25 cellular contexts compared by ENCODE assay signal in the genomic region with DNA sequence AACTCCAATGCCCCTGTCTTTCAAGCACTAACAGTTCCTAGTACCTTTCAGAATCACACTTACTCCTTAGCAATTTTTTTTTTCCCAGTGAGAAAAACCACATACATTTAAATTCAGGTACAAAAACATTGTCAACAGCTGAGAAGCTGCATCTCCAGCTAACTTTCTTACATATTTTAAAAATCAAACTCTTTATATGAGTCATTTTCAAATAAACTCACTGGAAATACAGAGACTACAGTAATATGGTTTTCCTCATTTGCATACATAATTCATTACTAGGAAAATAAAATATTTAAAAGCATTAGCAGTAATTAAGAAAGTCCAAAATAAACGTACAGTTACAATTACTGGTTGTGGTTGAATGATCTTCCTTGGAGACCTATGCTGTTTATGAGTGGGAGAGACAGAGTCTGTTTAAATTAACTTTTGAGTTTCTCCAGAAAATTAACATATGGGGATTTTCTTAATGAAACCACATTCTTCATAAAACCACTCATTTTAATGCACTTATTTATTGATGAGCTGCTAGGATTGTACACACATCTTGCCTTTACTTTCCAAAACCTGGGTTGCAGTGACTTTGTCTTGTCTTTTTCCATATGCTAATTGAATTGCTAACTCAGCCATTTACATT. TPM values are rescaled to one million over a fixed set of nuclear protein-coding genes. Genes with fewer than 3 reads are reported as not detected.
A peak's percentile ranks its signal among the peaks of the same experiment; 100 is the strongest.
DNase-seq lines count a peak whose midpoint lies in the region; ATAC-seq, FAIRE-seq and TF ChIP-seq lines count a peak whose summit lies in the region.
"Had no signal": no experiment of that assay in that cellular context is flagged by ENCODE, and none has a peak within 500 bp of the region (broad histone marks: within the 10 kb centered on the region; RNA-seq: fewer than 3 reads in every experiment).

No MANE protein-coding gene starts in this region.

- in situ Hi-C loops in K562 (cut with MboI): no loop called here

- H3K9me3 ChIP-seq in K562 (replicated peaks; ENCODE audit: control insufficient read depth, insufficient read depth, low read depth, low read length): no peaks in the 10 kb centered on the region
- H3K9me3 ChIP-seq: BE2C had no signal

- H3K79me2 ChIP-seq in GM23338 (replicated peaks; ENCODE audit: insufficient read depth) (no peaks in the 10 kb centered on the region), K562 (ENCODE audit: control insufficient read depth, insufficient read depth, low read length) (no peaks in the 10 kb centered on the region)

- TF ChIP-seq EP300 in K562 (IDR thresholded peaks at IDR 0.05; ENCODE audit: low read length): no peak

- H3K9me1 ChIP-seq in K562 (ENCODE audit: control insufficient read depth, insufficient read depth, low read length): no peaks in the 10 kb centered on the region

- no peak for FAIRE-seq in K562 (lab: Jason Lieb, UNC)
- FAIRE-seq: GM12878, H1 had no signal

- WGBS in K562 (ENCODE audit: insufficient coverage, low coverage, missing lambda C conversion rate): 10% methylated on average over 1 of the region's 1 CpG

- peaks cover 26% of the 10 kb centered on the region for H3K27me3 Mint-ChIP-seq in activated CD4-positive, alpha-beta T cell treated with anti-CD3 and anti-CD28 coated beads for 36 hours
- H3K27me3 Mint-ChIP-seq in activated naive CD8-positive, alpha-beta T cell: no peaks in the 10 kb centered on the region
- H3K27me3 Mint-ChIP-seq in activated naive CD8-positive, alpha-beta T cell treated with anti-CD3 and anti-CD28 coated beads for 36 hours: peaks cover 16% of the 10 kb centered on the region
- peaks cover 11% of the 10 kb centered on the region for H3K27me3 Mint-ChIP-seq in GM23338 (ENCODE audit: insufficient read depth, low read depth, poor library complexity)
- H3K27me3 Mint-ChIP-seq in MCF 10A (ENCODE audit: insufficient read depth, unreplicated experiment): peaks cover 11% of the 10 kb centered on the region

- peaks cover 11% of the 10 kb centered on the region for H3K27me3 ChIP-seq in GM23338 (ENCODE audit: insufficient read depth)
- H3K27me3 ChIP-seq in K562 (ENCODE audit: control insufficient read depth in 2 of 2, insufficient read depth in 2 of 2, low read length in 2 of 2): no peaks in the 10 kb centered on the region; a peak in 1 of 5 replicates
- H3K27me3 ChIP-seq: BE2C had no signal

- H3K36me3 ChIP-seq in GM23338 (ENCODE audit: insufficient read depth) (no peaks in the 10 kb centered on the region), K562 (ENCODE audit: control insufficient read depth, insufficient read depth, low read length) (no peaks in the 10 kb centered on the region)
- H3K36me3 ChIP-seq: BE2C had no signal

- H3K27ac ChIP-seq in GM23338 (ENCODE audit: low read depth): no peak overlapping the region
- no peak overlapping the region for H3K27ac ChIP-seq in K562 (ENCODE audit: extremely low read depth, low read depth, low read length)
- H3K27ac ChIP-seq: HL-60 had no signal

- no peaks in the 10 kb centered on the region for H3K9me3 Mint-ChIP-seq in activated CD4-positive, alpha-beta T cell treated with anti-CD3 and anti-CD28 coated beads for 36 hours (ENCODE audit: low read depth)
- no peaks in the 10 kb centered on the region for H3K9me3 Mint-ChIP-seq in activated naive CD8-positive, alpha-beta T cell (ENCODE audit: low read depth)
- no peaks in the 10 kb centered on the region for H3K9me3 Mint-ChIP-seq in activated naive CD8-positive, alpha-beta T cell treated with anti-CD3 and anti-CD28 coated beads for 36 hours
- no peaks in the 10 kb centered on the region for H3K9me3 Mint-ChIP-seq in GM23338
- no peaks in the 10 kb centered on the region for H3K9me3 Mint-ChIP-seq in MCF 10A (ENCODE audit: unreplicated experiment)
- H3K9me3 Mint-ChIP-seq: H9 had no signal

- TF ChIP-seq POLR2A in K562 (conservative IDR thresholded peaks at IDR 0.05): no peak

- H3K9ac ChIP-seq in K562 (ENCODE audit: insufficient read depth in 1 of 2, low read depth in 2 of 2, low read length in 2 of 2): no peak overlapping the region

- H3K27ac Mint-ChIP-seq in activated CD4-positive, alpha-beta T cell treated with anti-CD3 and anti-CD28 coated beads for 36 hours: no peak overlapping the region
- peak overlapping the region; percentile 52 for H3K27ac Mint-ChIP-seq in activated naive CD8-positive, alpha-beta T cell
- no peak overlapping the region for H3K27ac Mint-ChIP-seq in activated naive CD8-positive, alpha-beta T cell treated with anti-CD3 and anti-CD28 coated beads for 36 hours
- H3K27ac Mint-ChIP-seq in GM23338 (no peak overlapping the region; the same call in 1 of the 2 replicates), MCF 10A (ENCODE audit: low read depth, unreplicated experiment) (no peak overlapping the region)
- H3K27ac Mint-ChIP-seq: CD4-positive, CD25-positive, alpha-beta regulatory T cell; CD8-positive, alpha-beta memory T cell had no signal

- intact Hi-C loops in activated CD4-positive, alpha-beta T cell treated with anti-CD3 and anti-CD28 coated beads for 36 hours (cut with DNase I, micrococcal nuclease): loop anchor here in 1 of 2 experiments (2.0 to 10.0 kb wide), 2 partner anchors 71 to 761 kb away; no protein-coding TSS in a partner anchor
- intact Hi-C loops in K562 (cut with micrococcal nuclease) (no loop called here), MCF 10A (cut with micrococcal nuclease) (no loop called here)

- H3K4me3 ChIP-seq in GM23338 (no peak overlapping the region), K562 (no peak overlapping the region)
- H3K4me3 ChIP-seq: GM12878 had no signal

- H2AFZ ChIP-seq in GM23338: no peak overlapping the region
- H2AFZ ChIP-seq in K562 (ENCODE audit: low read depth, low read length): no peak overlapping the region

- no peaks in the 10 kb centered on the region for H3F3A ChIP-seq in GM23338 (replicated peaks; ENCODE audit: low read depth)

- peaks cover 29% of the 10 kb centered on the region for H3K4me1 Mint-ChIP-seq in activated CD4-positive, alpha-beta T cell treated with anti-CD3 and anti-CD28 coated beads for 36 hours
- H3K4me1 Mint-ChIP-seq in activated naive CD8-positive, alpha-beta T cell (ENCODE audit: low read depth): peaks cover 25% of the 10 kb centered on the region
- peaks cover 23% of the 10 kb centered on the region for H3K4me1 Mint-ChIP-seq in activated naive CD8-positive, alpha-beta T cell treated with anti-CD3 and anti-CD28 coated beads for 36 hours
- H3K4me1 Mint-ChIP-seq in GM23338 (peaks cover 33% of the 10 kb centered on the region), MCF 10A (ENCODE audit: insufficient read depth, unreplicated experiment) (no peaks in the 10 kb centered on the region)
- H3K4me1 Mint-ChIP-seq: CD8-positive, alpha-beta memory T cell had no signal

- no peaks in the 10 kb centered on the region for H3K36me3 Mint-ChIP-seq in activated CD4-positive, alpha-beta T cell treated with anti-CD3 and anti-CD28 coated beads for 36 hours (ENCODE audit: low read depth)
- H3K36me3 Mint-ChIP-seq in activated naive CD8-positive, alpha-beta T cell: peaks cover 4% of the 10 kb centered on the region
- no peaks in the 10 kb centered on the region for H3K36me3 Mint-ChIP-seq in activated naive CD8-positive, alpha-beta T cell treated with anti-CD3 and anti-CD28 coated beads for 36 hours
- H3K36me3 Mint-ChIP-seq in GM23338 (ENCODE audit: low read depth): no peaks in the 10 kb centered on the region
- no peaks in the 10 kb centered on the region for H3K36me3 Mint-ChIP-seq in MCF 10A (ENCODE audit: insufficient read depth, unreplicated experiment)
- H3K36me3 Mint-ChIP-seq: CD4-positive, CD25-positive, alpha-beta regulatory T cell; CD8-positive, alpha-beta memory T cell had no signal

- H3K4me2 ChIP-seq in GM23338 (peak overlapping the region; percentile 18; the same call in 1 of the 2 replicates), K562 (ENCODE audit: insufficient read depth, low read length) (no peak overlapping the region)

- H4K20me1 ChIP-seq in GM23338 (replicated peaks; ENCODE audit: insufficient read depth) (no peaks in the 10 kb centered on the region), K562 (replicated peaks; ENCODE audit: control insufficient read depth, insufficient read depth, low read length) (no peaks in the 10 kb centered on the region)

- peak; percentile 18 for ATAC-seq in activated CD4-positive, alpha-beta T cell treated with anti-CD3 and anti-CD28 coated beads for 36 hours
- ATAC-seq in GM23338: no peak
- no peak for ATAC-seq in K562
- ATAC-seq in HG03159 (IDR thresholded peaks at IDR 0.05; ENCODE audit: unreplicated experiment): no peak
- ATAC-seq: GM12878 had no signal

- no TSS peak for BruUV-seq in K562 (replicated peaks; lab: Mats Ljungman, UMichigan)
- no TSS peak for BruUV-seq in MCF 10A (replicated peaks; lab: Mats Ljungman, UMichigan)

- H3K4me1 ChIP-seq in GM23338 (ENCODE audit: insufficient read depth) (peaks cover 23% of the 10 kb centered on the region), K562 (replicated peaks in 1 of 2; ENCODE audit: control insufficient read depth in 2 of 2, insufficient read depth in 2 of 2, low read length in 2 of 2) (no peaks in the 10 kb centered on the region)
- H3K4me1 ChIP-seq: BE2C had no signal

- no peaks in the 10 kb centered on the region for H3K9me2 ChIP-seq in GM23338 (ENCODE audit: insufficient read depth)

- no peak overlapping the region for H3K4me3 Mint-ChIP-seq in activated CD4-positive, alpha-beta T cell treated with anti-CD3 and anti-CD28 coated beads for 36 hours
- peak overlapping the region; percentile 15 for H3K4me3 Mint-ChIP-seq in activated naive CD8-positive, alpha-beta T cell
- no peak overlapping the region for H3K4me3 Mint-ChIP-seq in activated naive CD8-positive, alpha-beta T cell treated with anti-CD3 and anti-CD28 coated beads for 36 hours
- H3K4me3 Mint-ChIP-seq in GM23338: no peak overlapping the region
- H3K4me3 Mint-ChIP-seq in MCF 10A (ENCODE audit: unreplicated experiment): no peak overlapping the region
- H3K4me3 Mint-ChIP-seq: CD4-positive, CD25-positive, alpha-beta regulatory T cell; CD8-positive, alpha-beta memory T cell; H9 had no signal

- no peak for DNase-seq in activated CD4-positive, alpha-beta T cell treated with anti-CD3 and anti-CD28 coated beads for 36 hours
- no peak for DNase-seq in activated CD4-positive, alpha-beta T cell treated with anti-CD3 and anti-CD28 coated beads for 1 hour
- no peak for DNase-seq in activated naive CD8-positive, alpha-beta T cell treated with anti-CD3 and anti-CD28 coated beads for 36 hours
- DNase-seq in GM23338 (ENCODE audit: low spot score): no peak
- no peak for DNase-seq in K562 (ENCODE audit: extremely low read depth in 1 of 4, low spot score in 3 of 4)
- DNase-seq in MCF 10A (ENCODE audit: unreplicated experiment): no peak
- DNase-seq: ACHN; BE2C; C1 segment of cervical spinal cord; CD4-positive, CD25-positive, alpha-beta regulatory T cell; CD8-positive, alpha-beta memory T cell; COR-L47; DMS 273 treated with DMSO at 0.1 percent for 48 hours; DMS53; DND-41; EL; H9 had no signal

- TF ChIP-seq RAD21 in K562 (CRISPR knock-in tag; conservative IDR thresholded peaks at IDR 0.05 in 1 of 2, IDR thresholded peaks at IDR 0.05 in 1 of 2): no peak

- TF ChIP-seq CTCF in GM23338 (conservative IDR thresholded peaks at IDR 0.05; ENCODE audit: low read depth in 2 of 2) (no peak), K562 (IDR thresholded peaks at IDR 0.05 in 2 of 3, conservative IDR thresholded peaks at IDR 0.05 in 1 of 3; ENCODE audit: insufficient read depth in 2 of 3, low read depth in 1 of 3, low read length in 3 of 3) (no peak), MCF 10A (IDR thresholded peaks at IDR 0.05; ENCODE audit: unreplicated experiment) (no peak)

- POLR2A ChIA-PET in activated CD4-positive, alpha-beta T cell treated with anti-CD3 and anti-CD28 coated beads for 36 hours (lab: Charles Lee): interaction anchor here (0.7 kb wide), 1 partner anchor 93 kb away, joined by 3 read pairs; no protein-coding TSS in a partner anchor
- POLR2A ChIA-PET in K562 (lab: Yijun Ruan, JAX): no interaction called here
- POLR2A ChIA-PET in MCF 10A (lab: Yijun Ruan, JAX): no interaction called here

- CTCF ChIA-PET in activated CD4-positive, alpha-beta T cell treated with anti-CD3 and anti-CD28 coated beads for 36 hours (lab: Charles Lee): interaction anchor here (0.7 to 1.8 kb wide), 5 partner anchors 10 to 104 kb away, joined by 3 to 4 read pairs (median 3); no protein-coding TSS in a partner anchor
- CTCF ChIA-PET in K562 (lab: Yijun Ruan, JAX; ENCODE audit: low intra/inter-chr PET ratio): no interaction called here
- CTCF ChIA-PET in MCF 10A (lab: Yijun Ruan, JAX): interaction anchor here (3.9 kb wide), 1 partner anchor 10 kb away, joined by 10 read pairs; a partner anchor contains a TSS

RNA-seq across cellular contexts. Expression of a gene that starts 9.8 kb away (rescaled TPM):
- not detected for total RNA-seq in activated CD4-positive, alpha-beta T cell treated with anti-CD3 and anti-CD28 coated beads for 36 hours
- not detected for total RNA-seq in activated naive CD8-positive, alpha-beta T cell treated with anti-CD3 and anti-CD28 coated beads for 36 hours
- not detected in 2 replicates for total RNA-seq in GM23338 (2014; rRNA removed; shearing (Covaris generic))
- not detected in 2 replicates for polyA plus RNA-seq in GM23338 (2016; fragmentation: Nextera tagmentation; extraction: Ambion mirVana)
- not detected in 2 replicates for total RNA-seq in K562 (2011; cell fraction: chromatin; rRNA removed; ENCODE audit: low replicate concordance)
- total RNA-seq in K562 (2011; cell fraction: nucleolus; rRNA removed): not detected in 2 replicates
- total RNA-seq in K562 (2011; cell fraction: nucleoplasm; rRNA removed): not detected in 2 replicates
- total RNA-seq in K562 (2014; rRNA removed): not detected in 2 replicates
- total RNA-seq in K562 (2014; rRNA removed; fragmentation: Illumina TruSeq; extraction: Trizol): not detected in 2 replicates
- not detected in 2 replicates for total RNA-seq in K562 (2015; rRNA removed; fragmentation: Illumina TruSeq; extraction: Trizol)
- total RNA-seq in K562 (2021): not detected in 2 replicates
- not detected in 2 replicates for polyA plus RNA-seq in K562 (2011; rRNA removed)
- not detected in 2 replicates for polyA plus RNA-seq in K562 (2011; cell fraction: cytosol; rRNA removed)
- not detected in 2 replicates for polyA plus RNA-seq in K562 (2011; cell fraction: nucleus; rRNA removed)
- not detected in 2 replicates for polyA plus RNA-seq in K562 (2012)
- polyA plus RNA-seq in K562 (2014; fragmentation: Illumina TruSeq; extraction: Trizol): not detected in 2 replicates
- not detected for polyA plus RNA-seq in K562 (2014; fragmentation: Nextera tagmentation; extraction: Ambion mirVana)
- not detected in 2 replicates for polyA plus RNA-seq in K562 (2014; rRNA removed)
- not detected in 2 replicates for polyA minus RNA-seq in K562 (2011; rRNA and poly(A)+ RNA removed)
- not detected in 2 replicates for polyA minus RNA-seq in K562 (2011; cell fraction: cytosol; rRNA and poly(A)+ RNA removed)
- polyA minus RNA-seq in K562 (2011; cell fraction: nucleus; rRNA and poly(A)+ RNA removed): not detected in 2 replicates
- total RNA-seq in MCF 10A (2022): not detected in 2 replicates
- total RNA-seq: A172; CD4-positive, CD25-positive, alpha-beta regulatory T cell; CD8-positive, alpha-beta memory T cell; G401; GM12878; H1; H9; HT1080 had no signal
- polyA plus RNA-seq: CD4-positive, CD25-positive, alpha-beta regulatory T cell; CD8-positive, alpha-beta memory T cell; GM12878; H1 had no signal
